In genomic region chr7:115707236-115707635, GRCh38 we compare ENCODE assay signal across 7 cellular contexts.
A peak's percentile ranks its signal among the peaks of the same experiment; 100 is the strongest.
DNase-seq lines count a peak whose midpoint lies in the region; ATAC-seq and TF ChIP-seq lines count a peak whose summit lies in the region.

No MANE protein-coding gene starts in this region.

- POLR2A ChIA-PET in WTC11 (lab: Charles Lee) = interaction anchor here (0.6 kb wide), 2 partner anchors 14 to 412 kb away, joined by 3 read pairs; no protein-coding TSS in a partner anchor

- H3K27ac Mint-ChIP-seq in WTC11 = no peak overlapping the region
- no peak overlapping the region for H3K27ac Mint-ChIP-seq in natural killer cell

- H3K4me3 ChIP-seq in LNCaP clone FGC (ENCODE audit: low read depth, low read length) (no peak overlapping the region), mucosa of descending colon (no peak overlapping the region)

- H3K27me3 Mint-ChIP-seq in WTC11 (ENCODE audit: low read depth) (no peaks in the 10 kb centered on the region), natural killer cell (ENCODE audit: low read depth in 2 of 2) (no peaks in the 10 kb centered on the region)

- no peaks in the 10 kb centered on the region for H3K4me1 ChIP-seq in mucosa of descending colon (ENCODE audit: low read depth)

- no peaks in the 10 kb centered on the region for H3K4me1 Mint-ChIP-seq in WTC11
- H3K4me1 Mint-ChIP-seq in natural killer cell = no peaks in the 10 kb centered on the region

- CTCF ChIA-PET in WTC11 (lab: Charles Lee) = interaction anchor here (1.3 to 2.0 kb wide), 6 partner anchors 9 to 842 kb away, joined by 3 to 9 read pairs (median 6); no protein-coding TSS in a partner anchor

- ATAC-seq in WTC11 (peak; percentile 87), mucosa of descending colon (peak; percentile 74), natural killer cell (no peak), HG02840 (IDR thresholded peaks at IDR 0.05; ENCODE audit: low FRiP score, unreplicated experiment) (no peak)

- no peaks in the 10 kb centered on the region for H3K36me3 Mint-ChIP-seq in WTC11
- H3K36me3 Mint-ChIP-seq in natural killer cell = no peaks in the 10 kb centered on the region

- TF ChIP-seq CTCF in GM12873 (IDR thresholded peaks at IDR 0.05; ENCODE audit: insufficient read depth, low read depth, low read length, missing control alignments) (peak; percentile 45), LNCaP clone FGC (IDR thresholded peaks at IDR 0.05; ENCODE audit: control insufficient read depth, extremely low read depth, insufficient read depth) (peak; percentile 50), WTC11 (IDR thresholded peaks at IDR 0.05) (no peak; the same call in 1 of the 2 replicates), mucosa of descending colon (IDR thresholded peaks at IDR 0.05) (no peak), natural killer cell (IDR thresholded peaks at IDR 0.05) (no peak)

- H3K4me3 Mint-ChIP-seq in WTC11 (no peak overlapping the region), natural killer cell (no peak overlapping the region)

- intact Hi-C loops in mucosa of descending colon (cut with DNase I, micrococcal nuclease) = no loop called here
- intact Hi-C loops in natural killer cell (cut with micrococcal nuclease) = no loop called here

- no peaks in the 10 kb centered on the region for H3K36me3 ChIP-seq in mucosa of descending colon (ENCODE audit: low read depth)

- no peaks in the 10 kb centered on the region for H3K9me3 ChIP-seq in mucosa of descending colon

- DNase-seq in LNCaP clone FGC (ENCODE audit: low read depth) (no peak), WTC11 (ENCODE audit: low spot score) (peak; percentile 20), mucosa of descending colon (peak in 1 of 3 donors; percentile 73), natural killer cell (no peak), hippocampal formation (lab: John Stamatoyannopoulos, UW) (no peak)

- H3K9me3 Mint-ChIP-seq in WTC11 (no peaks in the 10 kb centered on the region), natural killer cell (no peaks in the 10 kb centered on the region)

TF ChIP-seq in WTC11, 78 proteins besides CTCF, POLR2A, EP300 and RAD21:
- TF ChIP-seq GABPB1 (CRISPR knock-in tag; IDR thresholded peaks at IDR 0.05) = peak; percentile 98
- TF ChIP-seq ZNF532 (CRISPR knock-in tag; IDR thresholded peaks at IDR 0.05; ENCODE audit: borderline replicate concordance) = no peak
- no peak for TF ChIP-seq TEAD4 (CRISPR knock-in tag; IDR thresholded peaks at IDR 0.05)
- no peak for TF ChIP-seq JUN (CRISPR knock-in tag; IDR thresholded peaks at IDR 0.05)
- TF ChIP-seq NFYB (CRISPR knock-in tag; conservative IDR thresholded peaks at IDR 0.05; ENCODE audit: low read depth) = no peak
- TF ChIP-seq PRDM15 (CRISPR knock-in tag; IDR thresholded peaks at IDR 0.05) = no peak
TF ChIP-seq in WTC11: peak in this region for 1.

Comparison
In these comparisons a context has a peak if more than half of its experiments do, and no peak if none do; other contexts are left out.
1. CTCF ChIP-seq: peak in GM12873 (single experiment) and LNCaP clone FGC (single experiment); none in WTC11 (single experiment), mucosa of descending colon (single experiment) and natural killer cell (single experiment).
2. ATAC-seq: peak in WTC11 (single experiment) and mucosa of descending colon (single experiment); none in natural killer cell (0 of 3) and HG02840 (single experiment).